In genomic region chr2:201857326-201857725, GRCh38 we compare ENCODE assay signal across 22 cellular contexts. TPM values are rescaled to one million over a fixed set of nuclear protein-coding genes. Genes with fewer than 3 reads are reported as not detected.
"Had no signal": no experiment of that assay in that cellular context is flagged by ENCODE, and none has a peak within 500 bp of the region (broad histone marks: within the 10 kb centered on the region; RNA-seq: fewer than 3 reads in every experiment).

No MANE protein-coding gene starts in this region.

- H3K27ac ChIP-seq: neural progenitor cell, psoas muscle, testis, tibial artery had no signal

- H3K27me3 Mint-ChIP-seq: type B pancreatic cell had no signal

- H3K9ac ChIP-seq: neural progenitor cell had no signal

- H3K9me3 ChIP-seq: ovary, psoas muscle, sigmoid colon, testis, tibial artery had no signal

- H3K9me3 Mint-ChIP-seq: central memory CD8-positive, alpha-beta T cell; effector memory CD8-positive, alpha-beta T cell; memory B cell; naive thymus-derived CD8-positive, alpha-beta T cell; stimulated activated memory B cell treated with anti-CD40 and anti-IgM and Interleukin-4, amounts not matched to agents 10 μg/mL and 1 μg/mL and 100 μg/mL, for 72 hours; type B pancreatic cell had no signal

- H2AFZ ChIP-seq: neural progenitor cell had no signal

- H3K27me3 ChIP-seq: neural progenitor cell, ovary, sigmoid colon, testis, tibial artery had no signal

- DNase-seq: cortex of kidney; effector memory CD8-positive, alpha-beta T cell; midbrain; naive thymus-derived CD8-positive, alpha-beta T cell; nucleus accumbens; ovary; posterior cingulate gyrus; psoas muscle; right cardiac atrium; sigmoid colon; stimulated activated CD4-positive, alpha-beta T cell treated with anti-CD3 and anti-CD28 coated beads, Interleukin-4, amount 100 ng/mL, for 4 hours; stimulated activated naive CD8-positive, alpha-beta T cell treated with anti-CD3 and anti-CD28 coated beads, Interleukin-15, Interleukin-2, amounts not matched to agents 100 U/mL and 50 U/mL, for 24 hours; testis; tibial artery had no signal

- H3K4me3 Mint-ChIP-seq: central memory CD8-positive, alpha-beta T cell; effector memory CD8-positive, alpha-beta T cell; memory B cell; stimulated activated memory B cell treated with anti-CD40 and anti-IgM and Interleukin-4, amounts not matched to agents 10 μg/mL and 1 μg/mL and 100 μg/mL, for 72 hours; type B pancreatic cell had no signal

- H3K4me1 ChIP-seq: testis, tibial artery had no signal

- H3K27ac Mint-ChIP-seq: effector memory CD8-positive, alpha-beta T cell; memory B cell; naive thymus-derived CD8-positive, alpha-beta T cell; neural progenitor cell; stimulated activated memory B cell treated with anti-CD40 and anti-IgM and Interleukin-4, amounts not matched to agents 10 μg/mL and 1 μg/mL and 100 μg/mL, for 72 hours; type B pancreatic cell had no signal

- H3K4me3 ChIP-seq: lung, neural progenitor cell, ovary, psoas muscle, sigmoid colon, testis, tibial artery had no signal

- H3K36me3 Mint-ChIP-seq: memory B cell; naive thymus-derived CD8-positive, alpha-beta T cell; neural progenitor cell; stimulated activated memory B cell treated with anti-CD40 and anti-IgM and Interleukin-4, amounts not matched to agents 10 μg/mL and 1 μg/mL and 100 μg/mL, for 72 hours; type B pancreatic cell had no signal

- ATAC-seq: effector memory CD8-positive, alpha-beta T cell; left lobe of liver; naive thymus-derived CD8-positive, alpha-beta T cell; psoas muscle; right cardiac atrium; stimulated activated memory B cell treated with anti-CD40 and anti-IgM and Interleukin-4, amounts not matched to agents 10 μg/mL and 1 μg/mL and 100 μg/mL, for 72 hours; stimulated activated naive CD8-positive, alpha-beta T cell treated with anti-CD3 and anti-CD28 coated beads, Interleukin-15, Interleukin-2, amounts not matched to agents 100 U/mL and 50 U/mL, for 24 hours had no signal

- H3K36me3 ChIP-seq: neural progenitor cell, ovary, sigmoid colon, tibial artery had no signal

RNA-seq across cellular contexts. Expression of gene CDK15, which starts 51.0 kb away (rescaled TPM):
- total RNA-seq: dermis microvascular lymphatic vessel endothelial cell; naive thymus-derived CD8-positive, alpha-beta T cell had no signal
- polyA plus RNA-seq: naive thymus-derived CD8-positive, alpha-beta T cell had no signal
